ENCODE assay signal across 8 cellular contexts in the genomic region with DNA sequence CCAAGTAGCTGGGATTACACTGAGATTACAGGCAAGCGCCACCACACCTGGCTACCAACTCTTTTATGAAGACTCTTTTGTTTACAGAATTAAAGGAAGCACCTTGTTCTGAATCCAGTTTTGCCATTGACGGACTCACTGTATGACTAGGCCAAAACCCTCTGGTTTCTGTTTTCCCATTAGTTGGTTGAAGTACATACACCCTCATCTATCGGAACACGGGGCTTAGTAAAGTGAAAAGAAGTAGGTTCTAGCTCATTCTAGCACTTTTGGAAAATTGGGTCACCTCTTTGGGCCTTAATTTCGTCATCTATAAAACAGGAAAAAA.
DNase-seq lines count a peak whose midpoint lies in the region; ATAC-seq, FAIRE-seq and TF ChIP-seq lines count a peak whose summit lies in the region.

No MANE protein-coding gene starts in this region.

- H3K27ac ChIP-seq in Panc1 (ENCODE audit: low read length), result peak overlapping the region; percentile 99
- peak overlapping the region in 1 of 2 donors; percentile 73 for H3K27ac ChIP-seq in esophagus (ENCODE audit: low read depth in 2 of 2, low read length in 1 of 2)
- H3K27ac ChIP-seq in trophoblast cell (ENCODE audit: low read depth, low read length), result no peak overlapping the region

- no peak for ATAC-seq in Panc1

- intact Hi-C loops in Panc1 (cut with micrococcal nuclease; ENCODE audit: unreplicated experiment), result no loop called here

- no peak overlapping the region for H2AFZ ChIP-seq in trophoblast cell (ENCODE audit: insufficient read depth, low read length, poor library complexity)

- H3K14ac ChIP-seq in trophoblast cell (ENCODE audit: low read length), result no peak overlapping the region

- H3K79me2 ChIP-seq in trophoblast cell (ENCODE audit: control insufficient read depth, insufficient read depth, low read length, poor library complexity), result no peaks in the 10 kb centered on the region

- CTCF ChIA-PET in Panc1 (lab: Charles Lee), result no interaction called here

- H2BK5ac ChIP-seq in trophoblast cell (ENCODE audit: low read depth, low read length, poor library complexity), result no peak overlapping the region

- no peak for DNase-seq in Panc1 (ENCODE audit: low read depth, low spot score)
- DNase-seq in trophoblast cell, result no peak
- no peak for DNase-seq in kidney glomerular epithelial cell (lab: John Stamatoyannopoulos, UW)
- no peak for DNase-seq in D721Med (ENCODE audit: insufficient read length, low spot score)
- no peak for DNase-seq in SW480 (ENCODE audit: low spot score)
- no peak for DNase-seq in HTR-8/SVneo (ENCODE audit: insufficient read length, low spot score)

- H3K23ac ChIP-seq in trophoblast cell (ENCODE audit: low read length), result no peak overlapping the region

- H3K4me3 ChIP-seq in Panc1 (ENCODE audit: low read depth in 2 of 2, low read length in 2 of 2) (peak overlapping the region; percentile 93 to 96), esophagus (ENCODE audit: low read depth in 1 of 2, low read length in 2 of 2) (peak overlapping the region; percentile 11 to 84), trophoblast cell (ENCODE audit: low read depth, low read length) (no peak overlapping the region)

- peaks cover 3% of the 10 kb centered on the region for H3K79me1 ChIP-seq in trophoblast cell (ENCODE audit: low read length)

- H3K9me3 ChIP-seq in ES-I3 (ENCODE audit: control insufficient read depth, insufficient read depth, low read length) (no peaks in the 10 kb centered on the region), Panc1 (ENCODE audit: control insufficient read depth, insufficient read depth, low read depth, low read length) (no peaks in the 10 kb centered on the region), esophagus (ENCODE audit: control insufficient read depth in 2 of 2, insufficient read depth in 1 of 2, low read depth in 1 of 2, low read length in 1 of 2) (no peaks in the 10 kb centered on the region), trophoblast cell (ENCODE audit: insufficient read depth, low read depth, low read length) (no peaks in the 10 kb centered on the region)

- H4K91ac ChIP-seq in trophoblast cell (ENCODE audit: low read depth, low read length), result no peak overlapping the region

- H2BK12ac ChIP-seq in trophoblast cell (ENCODE audit: low read length), result no peak overlapping the region

- POLR2A ChIA-PET in Panc1 (lab: Charles Lee), result interaction anchor here (0.7 kb wide), 1 partner anchor 27 kb away, joined by 4 read pairs; no protein-coding TSS in a partner anchor

- 40 to 46% methylated on average over 5 of the region's 5 CpGs for WGBS in esophagus, 2 donors
- no CpG with 5 or more reads among the region's 5 CpGs for WGBS in trophoblast cell (ENCODE audit: extremely low coverage, insufficient coverage, insufficient read length)

- no peak overlapping the region for H2AK5ac ChIP-seq in trophoblast cell (ENCODE audit: low read length)

- no peaks in the 10 kb centered on the region for H3K4me1 ChIP-seq in ES-I3 (ENCODE audit: insufficient read depth, low read length)
- peaks cover 5% of the 10 kb centered on the region; the same call in 1 of the 2 replicates for H3K4me1 ChIP-seq in Panc1 (ENCODE audit: control insufficient read depth, insufficient read depth, low read length)
- no peaks in the 10 kb centered on the region for H3K4me1 ChIP-seq in esophagus (ENCODE audit: control insufficient read depth in 2 of 2, insufficient read depth in 2 of 2, low read length in 1 of 2)
- peaks cover 0 to 4% of the 10 kb centered on the region in 2 experiments for H3K4me1 ChIP-seq in trophoblast cell (ENCODE audit: control insufficient read depth in 1 of 2, insufficient read depth in 2 of 2, low read length in 2 of 2)

- H3K4ac ChIP-seq in trophoblast cell (ENCODE audit: low read depth, low read length), result no peak overlapping the region

- H3K18ac ChIP-seq in trophoblast cell (ENCODE audit: low read length), result no peak overlapping the region

- FAIRE-seq in D721Med (lab: Jason Lieb, UNC) (no peak), HTR-8/SVneo (lab: Jason Lieb, UNC) (no peak)

- H3K4me2 ChIP-seq in trophoblast cell (ENCODE audit: low read length), result peak overlapping the region; percentile 41

- no peak overlapping the region for H2BK120ac ChIP-seq in trophoblast cell (ENCODE audit: insufficient read depth, low read length, poor library complexity)

- in situ Hi-C loops in Panc1 (cut with HindIII; ENCODE audit: low pct_unique_long_range_greater_than_20kb, low sequenced_read_pairs), result no loop called here

- H3K36me3 ChIP-seq in ES-I3 (ENCODE audit: insufficient read depth, low read length) (peaks cover 7% of the 10 kb centered on the region), Panc1 (ENCODE audit: control insufficient read depth, insufficient read depth, low read length) (peaks cover 8% of the 10 kb centered on the region), esophagus (ENCODE audit: control insufficient read depth in 2 of 2, insufficient read depth in 2 of 2, low read length in 1 of 2) (no peaks in the 10 kb centered on the region), trophoblast cell (ENCODE audit: control insufficient read depth in 1 of 2, insufficient read depth in 2 of 2, low read length in 2 of 2) (peaks cover 0 to 3% of the 10 kb centered on the region in 2 experiments)

- H3K27me3 ChIP-seq in Panc1 (ENCODE audit: control insufficient read depth, insufficient read depth, low read length), result no peaks in the 10 kb centered on the region
- H3K27me3 ChIP-seq in esophagus (ENCODE audit: control insufficient read depth in 1 of 2, insufficient read depth in 2 of 2, low read length in 2 of 2), result no peaks in the 10 kb centered on the region
- H3K27me3 ChIP-seq in trophoblast cell (ENCODE audit: insufficient read depth, low read length), result no peaks in the 10 kb centered on the region

- peak overlapping the region; percentile 54 for H4K8ac ChIP-seq in trophoblast cell (ENCODE audit: low read depth, low read length)

- TF ChIP-seq CTCF in Panc1 (IDR thresholded peaks at IDR 0.05) (no peak), D721Med (IDR thresholded peaks at IDR 0.05; ENCODE audit: insufficient read depth, missing control alignments) (no peak)

- peak overlapping the region; percentile 62 for H4K12ac ChIP-seq in trophoblast cell (ENCODE audit: low read depth, low read length)

- H3K9ac ChIP-seq in ES-I3 (ENCODE audit: low read depth, low read length) (peak overlapping the region; percentile 93), trophoblast cell (ENCODE audit: low read length) (no peak overlapping the region)

- BruUV-seq in Panc1 (replicated peaks; lab: Mats Ljungman, UMichigan), result TSS peak; percentile 98
